Comparison of ENCODE assay signal across 23 cellular contexts in the genomic region with DNA sequence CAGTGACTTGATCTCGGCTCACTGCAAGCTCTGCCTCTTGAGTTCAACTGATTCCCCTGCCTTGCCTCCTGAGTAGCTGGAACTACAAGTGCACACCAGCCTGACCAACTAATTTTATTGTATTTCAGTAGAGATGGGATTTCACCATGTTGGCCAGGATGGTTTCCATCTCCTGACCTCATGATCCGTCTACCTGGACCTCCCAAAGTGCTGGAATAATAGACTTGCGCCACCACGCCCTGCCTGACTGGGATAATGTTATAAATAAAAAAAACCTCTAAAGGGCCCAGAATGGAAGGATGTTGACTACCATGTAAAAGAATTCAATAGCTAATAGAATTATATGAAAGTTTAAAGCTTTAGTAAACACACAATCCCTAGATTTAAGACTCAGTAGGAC.
"Had no signal": no experiment of that assay in that cellular context is flagged by ENCODE, and none has a peak within 500 bp of the region (broad histone marks: within the 10 kb centered on the region; RNA-seq: fewer than 3 reads in every experiment).

No MANE protein-coding gene starts in this region.

- DNase-seq: colonic mucosa; cortex of kidney; dermis blood vessel endothelial cell; dorsolateral prefrontal cortex; effector CD4-positive, alpha-beta T cell; effector CD8-positive, alpha-beta T cell; effector memory CD4-positive, alpha-beta T cell; effector memory CD8-positive, alpha-beta T cell; endodermal cell; erythroblast; esophagus squamous epithelium; foreskin fibroblast; foreskin keratinocyte; foreskin melanocyte; gastrocnemius medialis; glutamatergic neuron; head of caudate nucleus; heart left ventricle; heart right ventricle had no signal

- H3K4me3 ChIP-seq: colonic mucosa, coronary artery, dorsolateral prefrontal cortex, esophagus muscularis mucosa, esophagus squamous epithelium, gastrocnemius medialis, gastroesophageal sphincter, heart left ventricle, heart right ventricle had no signal

- H3K27me3 ChIP-seq: colonic mucosa, esophagus muscularis mucosa, esophagus squamous epithelium, foreskin keratinocyte, gastrocnemius medialis, gastroesophageal sphincter, heart left ventricle, heart right ventricle had no signal

- H3K9me3 ChIP-seq: colonic mucosa, esophagus muscularis mucosa, esophagus squamous epithelium, gastrocnemius medialis, gastroesophageal sphincter, heart left ventricle, heart right ventricle had no signal

- H3K27ac ChIP-seq: colonic mucosa, coronary artery, dorsolateral prefrontal cortex, epithelial cell of prostate, esophagus muscularis mucosa, esophagus squamous epithelium, foreskin keratinocyte, gastrocnemius medialis, gastroesophageal sphincter, heart left ventricle, heart right ventricle had no signal

- H3K4me1 ChIP-seq: colonic mucosa, esophagus muscularis mucosa, esophagus squamous epithelium, foreskin keratinocyte, gastrocnemius medialis, gastroesophageal sphincter, heart left ventricle, heart right ventricle had no signal

- H3K36me3 ChIP-seq: colonic mucosa, esophagus muscularis mucosa, esophagus squamous epithelium, gastrocnemius medialis, gastroesophageal sphincter, heart left ventricle, heart right ventricle had no signal
